8 cellular contexts compared by ENCODE assay signal in the genomic region with DNA sequence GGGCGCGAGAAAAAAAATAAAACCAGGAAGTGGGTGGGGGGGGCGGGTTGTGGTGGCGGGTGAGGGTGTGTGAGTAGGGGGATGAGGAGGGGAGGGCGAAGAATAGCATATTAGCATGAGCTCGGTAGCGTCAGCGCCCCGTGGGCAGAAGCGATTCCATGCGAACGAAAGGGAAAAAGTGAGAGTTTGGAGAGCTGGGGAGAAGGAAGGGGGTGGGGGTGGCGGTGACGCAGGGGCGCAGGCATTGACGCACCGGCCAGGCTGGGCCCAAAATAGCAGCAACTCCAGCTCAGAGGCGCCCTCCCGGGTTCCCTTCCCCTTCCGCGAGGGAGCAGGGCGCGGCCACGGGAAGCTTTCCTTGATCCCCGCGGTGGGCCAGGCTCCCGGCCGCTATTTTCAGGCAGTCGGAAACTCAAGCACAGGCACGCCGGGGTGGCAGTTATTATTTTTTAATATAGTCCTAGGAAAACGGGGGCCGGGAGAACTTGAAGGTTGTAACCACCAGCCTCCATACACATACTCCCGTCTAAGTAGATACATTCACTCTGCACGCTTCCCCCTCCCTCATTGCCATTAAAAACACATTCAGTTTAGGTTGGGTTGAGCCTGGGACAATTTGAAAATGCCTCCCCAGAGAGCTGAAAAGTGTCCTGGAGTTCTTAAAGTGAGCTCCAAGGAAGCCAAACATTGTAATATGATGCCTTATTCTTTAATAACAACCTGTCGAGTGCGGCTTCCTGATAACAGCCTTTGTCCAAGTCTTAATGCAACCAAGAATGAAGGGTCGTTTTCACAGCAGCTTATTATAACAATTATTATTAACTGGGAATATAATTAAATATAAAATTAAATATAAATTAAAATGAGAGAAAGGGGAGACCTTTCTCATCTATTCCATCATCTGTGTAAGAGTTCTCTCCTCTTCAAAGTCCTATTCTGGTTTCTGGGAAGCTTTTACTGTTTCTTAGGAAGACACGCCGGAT. TPM values are rescaled to one million over a fixed set of nuclear protein-coding genes. Genes with fewer than 3 reads are reported as not detected.
DNase-seq lines count a peak whose midpoint lies in the region; ATAC-seq and TF ChIP-seq lines count a peak whose summit lies in the region.

No MANE protein-coding gene starts in this region.

- TSS peak; percentile 86 for BruUV-seq in mammary epithelial cell (replicated peaks; lab: Mats Ljungman, UMichigan)

- H3K9me3 Mint-ChIP-seq in immature natural killer cell, result peaks cover 0 to 8% (median 2%) of the 10 kb centered on the region in 6 donors

- DNase-seq in GM06990 (ENCODE audit: extremely low read depth, insufficient read length), result no peak
- peak; percentile 80 to 86 for DNase-seq in NCI-H2081 (lab: John Stamatoyannopoulos, UW)
- DNase-seq in WERI-Rb-1, result peak; percentile 78
- peak; percentile 85 for DNase-seq in mammary epithelial cell
- peak in 2 of 3 donors; percentile 90 to 92 for DNase-seq in immature natural killer cell
- peak; percentile 74 for DNase-seq in smooth muscle cell (lab: John Stamatoyannopoulos, UW; ENCODE audit: unreplicated experiment)
- no peak for DNase-seq in GM19238 (ENCODE audit: insufficient read length, low spot score)

- H3K79me2 ChIP-seq in mammary epithelial cell (ENCODE audit: insufficient read depth, low read length), result no peaks in the 10 kb centered on the region
- no peaks in the 10 kb centered on the region for H3K79me2 ChIP-seq in smooth muscle cell (ENCODE audit: low read depth)

- H3K9me3 ChIP-seq in WERI-Rb-1 (ENCODE audit: severe bottlenecking) (no peaks in the 10 kb centered on the region), mammary epithelial cell (replicated peaks; ENCODE audit: insufficient read depth, low read length) (no peaks in the 10 kb centered on the region), smooth muscle cell (replicated peaks; ENCODE audit: low read depth) (no peaks in the 10 kb centered on the region)

- H3K27me3 Mint-ChIP-seq in immature natural killer cell (ENCODE audit: low read depth in 3 of 3), result peaks cover 52 to 60% (median 54%) of the 10 kb centered on the region in 3 donors

- peak overlapping the region; percentile 97 for H3K4me2 ChIP-seq in mammary epithelial cell (ENCODE audit: insufficient read depth, low read depth, low read length)
- H3K4me2 ChIP-seq in smooth muscle cell, result peak overlapping the region; percentile 91

- H3K4me3 ChIP-seq in GM06990 (replicated peaks; ENCODE audit: low read depth, low read length) (peak overlapping the region; percentile 83), WERI-Rb-1 (ENCODE audit: low read depth, low read length) (peak overlapping the region; percentile 62), mammary epithelial cell (replicated peaks in 1 of 3; ENCODE audit: insufficient read depth in 1 of 3, low read depth in 2 of 3, low read length in 3 of 3) (peak overlapping the region; percentile 66 to 86 (median 80)), smooth muscle cell (peak overlapping the region; percentile 76)

- dilution Hi-C loops in mammary epithelial cell (cut with HindIII; ENCODE audit: low sequenced_read_pairs), result no loop called here

- H3K9ac ChIP-seq in mammary epithelial cell (ENCODE audit: insufficient read depth, low read length) (peak overlapping the region; percentile 96), smooth muscle cell (ENCODE audit: low read depth) (peak overlapping the region; percentile 92)

- in situ Hi-C loops in mammary epithelial cell (cut with MboI; ENCODE audit: low sequenced_read_pairs in 2 of 2), result loop anchor here in 1 of 2 donors (25.0 kb wide), 2 partner anchors 103 to 553 kb away; a partner anchor contains a TSS

- peaks cover 48 to 69% of the 10 kb centered on the region in 2 donors for H3K4me1 Mint-ChIP-seq in immature natural killer cell

- peak overlapping the region; percentile 96 to 100 (median 98) for H3K27ac Mint-ChIP-seq in immature natural killer cell

- H3K4me1 ChIP-seq in mammary epithelial cell (ENCODE audit: insufficient read depth, low read length) (peaks cover 23% of the 10 kb centered on the region), smooth muscle cell (ENCODE audit: low read depth) (peaks cover 13% of the 10 kb centered on the region)

- TF ChIP-seq CTCF in GM06990 (IDR thresholded peaks at IDR 0.05; ENCODE audit: insufficient read depth, low read length, poor library complexity, severe bottlenecking) (peak; percentile 1), WERI-Rb-1 (IDR thresholded peaks at IDR 0.05; ENCODE audit: low read depth, low read length) (no peak), mammary epithelial cell (conservative IDR thresholded peaks at IDR 0.05 in 1 of 2, IDR thresholded peaks at IDR 0.05 in 1 of 2; ENCODE audit: extremely low read depth in 1 of 2, insufficient read depth in 1 of 2, low read depth in 1 of 2, low read length in 2 of 2) (peak in 1 of 2 donors; percentile 37), smooth muscle cell (IDR thresholded peaks at IDR 0.05; ENCODE audit: borderline replicate concordance, insufficient read depth, poor library complexity, severe bottlenecking) (peak; percentile 2)

- 2% methylated on average over 7 of the region's 40 CpGs for WGBS in mammary epithelial cell (ENCODE audit: low coverage, missing lambda C conversion rate)
- 2% methylated on average over 36 of the region's 40 CpGs for WGBS in smooth muscle cell (ENCODE audit: low lambda C conversion rate)

- H3K36me3 ChIP-seq in GM06990 (ENCODE audit: control insufficient read depth, insufficient read depth, low read length), result no peaks in the 10 kb centered on the region
- no peaks in the 10 kb centered on the region for H3K36me3 ChIP-seq in WERI-Rb-1
- H3K36me3 ChIP-seq in mammary epithelial cell (ENCODE audit: insufficient read depth, low read length), result no peaks in the 10 kb centered on the region
- no peaks in the 10 kb centered on the region for H3K36me3 ChIP-seq in smooth muscle cell (ENCODE audit: low read depth)

- peak overlapping the region; percentile 96 to 99 (median 99) for H3K4me3 Mint-ChIP-seq in immature natural killer cell

- no peaks in the 10 kb centered on the region for H4K20me1 ChIP-seq in mammary epithelial cell (ENCODE audit: insufficient read depth, low read length)
- peaks cover 13% of the 10 kb centered on the region for H4K20me1 ChIP-seq in smooth muscle cell (ENCODE audit: low read depth)

- H2AFZ ChIP-seq in mammary epithelial cell (ENCODE audit: low read depth, low read length) (peak overlapping the region; percentile 90), smooth muscle cell (ENCODE audit: low read depth) (peak overlapping the region; percentile 38)

- H3K27me3 ChIP-seq in GM06990 (replicated peaks; ENCODE audit: control insufficient read depth, insufficient read depth, low read length) (no peaks in the 10 kb centered on the region; the same call in 1 of the 2 replicates), WERI-Rb-1 (ENCODE audit: insufficient read depth, low read depth, severe bottlenecking) (no peaks in the 10 kb centered on the region), mammary epithelial cell (ENCODE audit: insufficient read depth, low read length) (no peaks in the 10 kb centered on the region), smooth muscle cell (ENCODE audit: low read depth) (peaks cover 17% of the 10 kb centered on the region)

- intact Hi-C loops in mammary epithelial cell (cut with micrococcal nuclease), result loop anchor here (1.0 to 5.0 kb wide), 8 partner anchors 66 to 957 kb away; no protein-coding TSS in a partner anchor

- peaks cover 2 to 5% (median 3%) of the 10 kb centered on the region in 3 donors for H3K36me3 Mint-ChIP-seq in immature natural killer cell

- H3F3A ChIP-seq in smooth muscle cell (ENCODE audit: low read depth), result peaks cover 9% of the 10 kb centered on the region

- H3K27ac ChIP-seq in WERI-Rb-1, result peak overlapping the region; percentile 41
- H3K27ac ChIP-seq in mammary epithelial cell (ENCODE audit: insufficient read depth, low read depth, low read length), result peak overlapping the region; percentile 95
- H3K27ac ChIP-seq in smooth muscle cell (ENCODE audit: low read depth), result peak overlapping the region; percentile 93

- CTCF ChIA-PET in mammary epithelial cell (lab: Charles Lee; ENCODE audit: low non-redundant PET), result interaction anchor here (0.6 to 0.8 kb wide), 8 partner anchors 39 to 845 kb away, joined by 3 to 18 read pairs (median 7); no protein-coding TSS in a partner anchor

- ATAC-seq in HG02763 (IDR thresholded peaks at IDR 0.05; ENCODE audit: unreplicated experiment), result peak; percentile 25

RNA-seq across cellular contexts. Expression of a gene that starts 2.3 kb away (rescaled TPM):
- 1 to 10 TPM in 1 of 2 donors, under 1 TPM in 1; 0.50 to 1.3 TPM for total RNA-seq in mammary epithelial cell
- 0.26 TPM for polyA plus RNA-seq in mammary epithelial cell
- not detected for polyA minus RNA-seq in mammary epithelial cell
- 10 to 100 TPM; 21.0 to 46.7 (median 21.7) TPM for polyA plus RNA-seq in immature natural killer cell
- total RNA-seq in smooth muscle cell, result 6.7 and 12.3 TPM in 2 replicates
- polyA plus RNA-seq in smooth muscle cell, result 14.1 and 14.5 TPM in 2 replicates

Comparison
In these comparisons a context has a peak if more than half of its experiments do, and no peak if none do; other contexts are left out.
1. DNase-seq: peak in NCI-H2081 (2 of 2), WERI-Rb-1 (single experiment), mammary epithelial cell (single experiment), immature natural killer cell (2 of 3) and smooth muscle cell (single experiment); none in GM06990 (single experiment) and GM19238 (single experiment).
2. H3K27ac ChIP-seq: peak in every context shown above with its lines; median percentile 95 in mammary epithelial cell; 93 in smooth muscle cell; 41 in WERI-Rb-1.
3. RNA of a gene that starts 2.3 kb away (polyA plus RNA-seq): 21.0 to 46.7 TPM in immature natural killer cell and 14.1 to 14.5 TPM in smooth muscle cell; 0.26 TPM in mammary epithelial cell (single experiment); every median in the first group is over 10 times any median in the second.
4. Peak in every context shown above with its lines, with median percentiles within 50 percentile points of each other: H3K4me3 ChIP-seq.